Comparison of ENCODE assay signal across 7 cellular contexts in genomic region chr3:42597098-42597497, GRCh38. TPM values are rescaled to one million over a fixed set of nuclear protein-coding genes. Genes with fewer than 3 reads are reported as not detected.
DNase-seq lines count a peak whose midpoint lies in the region; ATAC-seq and TF ChIP-seq lines count a peak whose summit lies in the region.
"Not testable (repeated sequence)": the region's sequence is repeated elsewhere in the genome, so short reads cannot be mapped to it uniquely, and the experiment has no call there.
"Had no signal": no experiment of that assay in that cellular context is flagged by ENCODE, and none has a peak within 500 bp of the region (broad histone marks: within the 10 kb centered on the region; RNA-seq: fewer than 3 reads in every experiment).

No MANE protein-coding gene starts in this region.

- H3K4me3 Mint-ChIP-seq in IgD-negative memory B cell = peak overlapping the region in 1 of 4 donors; percentile 56
- not testable (repeated sequence) for H3K4me3 Mint-ChIP-seq in activated CD8-positive, alpha-beta T cell treated with anti-CD3 and anti-CD28 coated beads, Interleukin-2, amount 10 ng/mL, durations not matched to agents 7 days and 5 days; endodermal cell
- H3K4me3 Mint-ChIP-seq in type B pancreatic cell = peak overlapping the region; percentile 59

- peaks cover 40% of the 10 kb centered on the region for H3K36me3 ChIP-seq in endodermal cell (ENCODE audit: control insufficient read depth, insufficient read depth, low read length)

- peaks cover 14 to 27% (median 21%) of the 10 kb centered on the region in 3 donors for H3K4me1 Mint-ChIP-seq in IgD-negative memory B cell
- H3K4me1 Mint-ChIP-seq in activated CD8-positive, alpha-beta T cell treated with anti-CD3 and anti-CD28 coated beads, Interleukin-2, amount 10 ng/mL, durations not matched to agents 7 days and 5 days (ENCODE audit: low read depth) = peaks cover 32% of the 10 kb centered on the region
- peaks cover 34% of the 10 kb centered on the region for H3K4me1 Mint-ChIP-seq in endodermal cell
- H3K4me1 Mint-ChIP-seq in type B pancreatic cell (ENCODE audit: unreplicated experiment) = not testable (repeated sequence)

- H3K27me3 Mint-ChIP-seq in IgD-negative memory B cell; activated CD8-positive, alpha-beta T cell treated with anti-CD3 and anti-CD28 coated beads, Interleukin-2, amount 10 ng/mL, durations not matched to agents 7 days and 5 days (ENCODE audit: low read depth); endodermal cell (ENCODE audit: insufficient read depth); type B pancreatic cell: not testable (repeated sequence)

- H3K27ac Mint-ChIP-seq in IgD-negative memory B cell (peak overlapping the region in 2 of 3 donors; percentile 7 to 12), endodermal cell (peak overlapping the region; percentile 31), type B pancreatic cell (peak overlapping the region; percentile 35)
- peak overlapping the region; percentile 49 for H3K27ac Mint-ChIP-seq in activated CD8-positive, alpha-beta T cell treated with anti-CD3 and anti-CD28 coated beads, Interleukin-2, amount 10 ng/mL, durations not matched to agents 7 days and 5 days

- H3K4me3 ChIP-seq in GM12864 (ENCODE audit: low read depth, low read length) = peak overlapping the region; percentile 37
- H3K4me3 ChIP-seq in endodermal cell (ENCODE audit: low read length) = not testable (repeated sequence)

- not testable (repeated sequence) for H3K9ac ChIP-seq in endodermal cell (ENCODE audit: extremely low read depth, low read length, poor library complexity, severe bottlenecking)

- not testable (repeated sequence) for ATAC-seq in activated CD8-positive, alpha-beta T cell treated with anti-CD3 and anti-CD28 coated beads, Interleukin-2, amount 10 ng/mL, durations not matched to agents 7 days and 5 days

- not testable (repeated sequence) for H3K36me3 Mint-ChIP-seq in IgD-negative memory B cell
- H3K36me3 Mint-ChIP-seq in activated CD8-positive, alpha-beta T cell treated with anti-CD3 and anti-CD28 coated beads, Interleukin-2, amount 10 ng/mL, durations not matched to agents 7 days and 5 days (ENCODE audit: low read depth) = peaks cover 45% of the 10 kb centered on the region
- H3K36me3 Mint-ChIP-seq in endodermal cell (ENCODE audit: low read depth) = peaks cover 23% of the 10 kb centered on the region
- peaks cover 18% of the 10 kb centered on the region for H3K36me3 Mint-ChIP-seq in type B pancreatic cell

- DNase-seq in GM12864 (ENCODE audit: low read depth); activated CD8-positive, alpha-beta T cell treated with anti-CD3 and anti-CD28 coated beads, Interleukin-2, amount 10 ng/mL, durations not matched to agents 7 days and 5 days; endodermal cell; type B pancreatic cell (ENCODE audit: extremely low spot score, unreplicated experiment): not testable (repeated sequence)

- peaks cover 16% of the 10 kb centered on the region for H3K4me1 ChIP-seq in endodermal cell (ENCODE audit: control insufficient read depth, insufficient read depth, low read length)

- POLR2A ChIA-PET in activated CD8-positive, alpha-beta T cell treated with anti-CD3 and anti-CD28 coated beads, Interleukin-2, amount 10 ng/mL, durations not matched to agents 7 days and 5 days (lab: Charles Lee) = not testable (repeated sequence)

- not testable (repeated sequence) for H3K9me3 Mint-ChIP-seq in IgD-negative memory B cell; activated CD8-positive, alpha-beta T cell treated with anti-CD3 and anti-CD28 coated beads, Interleukin-2, amount 10 ng/mL, durations not matched to agents 7 days and 5 days (ENCODE audit: insufficient read depth); endodermal cell; type B pancreatic cell

- H3K27ac ChIP-seq in 22Rv1 = peak overlapping the region; percentile 23
- not testable (repeated sequence) for H3K27ac ChIP-seq in endodermal cell (ENCODE audit: low read depth, low read length)

- TF ChIP-seq CTCF in 22Rv1 (IDR thresholded peaks at IDR 0.05); GM12864 (IDR thresholded peaks at IDR 0.05; ENCODE audit: low read depth, low read length, missing control alignments); endodermal cell (conservative IDR thresholded peaks at IDR 0.05); type B pancreatic cell (conservative IDR thresholded peaks at IDR 0.05): not testable (repeated sequence)

- H3K9me3 ChIP-seq in endodermal cell (ENCODE audit: control insufficient read depth, low read length) = not testable (repeated sequence)

- WGBS in endodermal cell (ENCODE audit: insufficient coverage in 1 of 2, insufficient read length in 1 of 2), 2 experiments = 92 to 94% methylated on average over 6 to 7 of the region's 7 CpGs

- not testable (repeated sequence) for H3K27me3 ChIP-seq in endodermal cell (ENCODE audit: control insufficient read depth, insufficient read depth, low read length, poor library complexity, severe bottlenecking)

- CTCF ChIA-PET in activated CD8-positive, alpha-beta T cell treated with anti-CD3 and anti-CD28 coated beads, Interleukin-2, amount 10 ng/mL, durations not matched to agents 7 days and 5 days (lab: Charles Lee) = interaction anchor here (1.1 to 1.4 kb wide), 2 partner anchors 12 to 17 kb away, joined by 3 read pairs; no protein-coding TSS in a partner anchor

RNA-seq across cellular contexts. Expression of gene NKTR, which starts 3.4 kb away (rescaled TPM):
- polyA plus RNA-seq in IgD-negative memory B cell = 14.7 TPM
- 10 to 100 TPM; 85.9 to 90.3 TPM for total RNA-seq in activated CD8-positive, alpha-beta T cell treated with anti-CD3 and anti-CD28 coated beads, Interleukin-2, amount 10 ng/mL, durations not matched to agents 7 days and 5 days
- total RNA-seq in endodermal cell = 100 to 1,000 TPM; 101 to 116 TPM
- polyA plus RNA-seq in endodermal cell (2013, experiment 1 of 2) = 87.3 TPM
- polyA plus RNA-seq in endodermal cell (2013, experiment 2 of 2) = 86.0 TPM
- total RNA-seq in type B pancreatic cell (ENCODE audit: low replicate concordance) = 63.0 and 97.1 TPM in 2 replicates

RNA-seq across cellular contexts. Expression of gene SS18L2, which starts 6.4 kb away (rescaled TPM):
- polyA plus RNA-seq in IgD-negative memory B cell = 145 TPM
- 10 to 100 TPM; 68.6 to 68.7 TPM for total RNA-seq in activated CD8-positive, alpha-beta T cell treated with anti-CD3 and anti-CD28 coated beads, Interleukin-2, amount 10 ng/mL, durations not matched to agents 7 days and 5 days
- total RNA-seq in endodermal cell (10 to 100 TPM; 37.8 to 44.8 TPM), type B pancreatic cell (ENCODE audit: low replicate concordance) (32.5 and 33.4 TPM in 2 replicates)
- 57.5 TPM for polyA plus RNA-seq in endodermal cell (2013, experiment 1 of 2)
- 54.6 TPM for polyA plus RNA-seq in endodermal cell (2013, experiment 2 of 2)

RNA-seq across cellular contexts. Expression of gene SEC22C, which starts 15.3 kb away (rescaled TPM):
- polyA plus RNA-seq in IgD-negative memory B cell = 30.1 TPM
- total RNA-seq in activated CD8-positive, alpha-beta T cell treated with anti-CD3 and anti-CD28 coated beads, Interleukin-2, amount 10 ng/mL, durations not matched to agents 7 days and 5 days = 10 to 100 TPM; 49.3 to 51.4 TPM
- total RNA-seq in endodermal cell = 10 to 100 TPM; 35.2 to 38.4 TPM
- polyA plus RNA-seq in endodermal cell (2013, experiment 1 of 2) = 44.3 TPM
- 40.9 TPM for polyA plus RNA-seq in endodermal cell (2013, experiment 2 of 2)
- total RNA-seq in type B pancreatic cell (ENCODE audit: low replicate concordance) = 21.5 and 38.1 TPM in 2 replicates

RNA-seq across cellular contexts. Expression of gene ZBTB47, which starts 56.4 kb away (rescaled TPM):
- polyA plus RNA-seq in IgD-negative memory B cell = 0.11 TPM
- under 1 TPM; 0.18 to 0.34 TPM for total RNA-seq in activated CD8-positive, alpha-beta T cell treated with anti-CD3 and anti-CD28 coated beads, Interleukin-2, amount 10 ng/mL, durations not matched to agents 7 days and 5 days
- total RNA-seq in endodermal cell (1 to 10 TPM; 4.6 to 7.2 TPM), type B pancreatic cell (ENCODE audit: low replicate concordance) (8.1 and 9.0 TPM in 2 replicates)
- 7.1 TPM for polyA plus RNA-seq in endodermal cell (2013, experiment 1 of 2)
- 6.2 TPM for polyA plus RNA-seq in endodermal cell (2013, experiment 2 of 2)
- polyA plus RNA-seq: CD4-positive, alpha-beta memory T cell had no signal
